ENCODE assay signal across 8 cellular contexts in the genomic region with DNA sequence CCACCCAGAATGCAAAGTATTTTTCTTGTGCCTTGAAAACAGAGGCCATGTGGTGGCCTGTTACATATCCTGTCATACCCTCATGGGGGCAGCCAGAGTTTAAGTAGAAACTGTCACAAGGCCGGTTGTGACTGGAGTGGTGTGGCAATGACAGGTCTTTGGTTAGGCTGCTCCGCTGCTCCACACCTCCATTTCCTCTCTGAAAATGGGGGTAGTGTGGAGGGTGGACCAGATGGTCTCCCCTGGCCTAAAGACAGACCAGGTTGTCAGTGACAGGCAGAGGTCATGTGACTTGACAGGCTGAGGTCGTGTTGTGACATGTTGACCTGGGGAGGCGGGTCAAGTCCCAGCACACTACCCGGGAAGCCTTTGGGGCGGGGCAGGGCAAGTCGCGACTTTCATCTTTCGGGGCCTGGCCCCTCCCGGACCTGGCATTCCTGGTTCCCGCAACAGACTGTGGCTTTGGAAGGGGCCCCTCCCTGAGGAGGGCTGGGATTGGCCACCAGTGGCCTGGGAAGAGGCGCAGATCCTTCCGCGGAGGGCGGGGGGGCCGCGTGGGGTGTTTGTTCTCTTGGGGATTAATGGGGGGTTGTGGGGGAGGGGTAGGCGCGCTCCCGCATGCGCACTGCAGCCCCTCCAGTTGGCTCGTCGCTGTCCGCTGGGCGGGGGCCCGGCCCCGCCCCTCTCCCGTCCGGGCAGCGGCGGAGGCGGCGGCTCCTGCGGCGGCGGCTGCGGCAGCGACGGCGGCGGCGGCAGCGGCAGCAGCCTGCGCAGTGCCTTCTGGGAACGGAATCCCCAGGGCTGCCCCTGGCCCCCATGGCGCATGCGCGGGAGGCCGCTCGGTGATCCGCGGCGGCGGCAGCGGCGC. TPM values are rescaled to one million over a fixed set of nuclear protein-coding genes. Genes with fewer than 3 reads are reported as not detected.
A peak's percentile ranks its signal among the peaks of the same experiment; 100 is the strongest.
DNase-seq lines count a peak whose midpoint lies in the region; ATAC-seq, FAIRE-seq and TF ChIP-seq lines count a peak whose summit lies in the region.

A gene with protein sequence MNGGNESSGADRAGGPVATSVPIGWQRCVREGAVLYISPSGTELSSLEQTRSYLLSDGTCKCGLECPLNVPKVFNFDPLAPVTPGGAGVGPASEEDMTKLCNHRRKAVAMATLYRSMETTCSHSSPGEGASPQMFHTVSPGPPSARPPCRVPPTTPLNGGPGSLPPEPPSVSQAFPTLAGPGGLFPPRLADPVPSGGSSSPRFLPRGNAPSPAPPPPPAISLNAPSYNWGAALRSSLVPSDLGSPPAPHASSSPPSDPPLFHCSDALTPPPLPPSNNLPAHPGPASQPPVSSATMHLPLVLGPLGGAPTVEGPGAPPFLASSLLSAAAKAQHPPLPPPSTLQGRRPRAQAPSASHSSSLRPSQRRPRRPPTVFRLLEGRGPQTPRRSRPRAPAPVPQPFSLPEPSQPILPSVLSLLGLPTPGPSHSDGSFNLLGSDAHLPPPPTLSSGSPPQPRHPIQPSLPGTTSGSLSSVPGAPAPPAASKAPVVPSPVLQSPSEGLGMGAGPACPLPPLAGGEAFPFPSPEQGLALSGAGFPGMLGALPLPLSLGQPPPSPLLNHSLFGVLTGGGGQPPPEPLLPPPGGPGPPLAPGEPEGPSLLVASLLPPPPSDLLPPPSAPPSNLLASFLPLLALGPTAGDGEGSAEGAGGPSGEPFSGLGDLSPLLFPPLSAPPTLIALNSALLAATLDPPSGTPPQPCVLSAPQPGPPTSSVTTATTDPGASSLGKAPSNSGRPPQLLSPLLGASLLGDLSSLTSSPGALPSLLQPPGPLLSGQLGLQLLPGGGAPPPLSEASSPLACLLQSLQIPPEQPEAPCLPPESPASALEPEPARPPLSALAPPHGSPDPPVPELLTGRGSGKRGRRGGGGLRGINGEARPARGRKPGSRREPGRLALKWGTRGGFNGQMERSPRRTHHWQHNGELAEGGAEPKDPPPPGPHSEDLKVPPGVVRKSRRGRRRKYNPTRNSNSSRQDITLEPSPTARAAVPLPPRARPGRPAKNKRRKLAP (plus strand): TSS at position 806 of the 868 bp plus-strand sequence. CDS start 1,480 bp downstream, outside the sequence.

- peak; percentile 37 for ATAC-seq in GM21515 (IDR thresholded peaks at IDR 0.05; ENCODE audit: unreplicated experiment)

- H3K36me3 ChIP-seq in HUES64 (ENCODE audit: insufficient read depth, low read length): peaks cover 28% of the 10 kb centered on the region
- peaks cover 15 to 31% of the 10 kb centered on the region in 2 donors for H3K36me3 ChIP-seq in mucosa of rectum (ENCODE audit: control insufficient read depth in 2 of 2, insufficient read depth in 2 of 2, low read length in 2 of 2)

- no peaks in the 10 kb centered on the region for H3K9me3 ChIP-seq in HUES64 (ENCODE audit: insufficient read depth, low read depth, low read length)
- no peaks in the 10 kb centered on the region for H3K9me3 ChIP-seq in mucosa of rectum (ENCODE audit: control insufficient read depth in 2 of 2, low read length in 2 of 2)

- H3K4me1 ChIP-seq in HUES64 (ENCODE audit: insufficient read depth, low read length) (peaks cover 22% of the 10 kb centered on the region; the same call in 1 of the 2 replicates), mucosa of rectum (ENCODE audit: control insufficient read depth in 2 of 2, insufficient read depth in 2 of 2, low read length in 2 of 2) (peaks cover 50 to 53% of the 10 kb centered on the region in 2 donors)

- H3K27me3 ChIP-seq in HUES64 (ENCODE audit: insufficient read depth, low read length) (no peaks in the 10 kb centered on the region), mucosa of rectum (ENCODE audit: control insufficient read depth in 2 of 2, insufficient read depth in 2 of 2, low read length in 2 of 2) (no peaks in the 10 kb centered on the region)

- FAIRE-seq in D721Med (lab: Jason Lieb, UNC): no peak

- no peak for TF ChIP-seq CTCF in D721Med (IDR thresholded peaks at IDR 0.05; ENCODE audit: insufficient read depth, missing control alignments)

- H3K9ac ChIP-seq in HUES64 (ENCODE audit: low read depth, low read length) (peak within 1 kb of the TSS; percentile 78), mucosa of rectum (ENCODE audit: low read depth in 1 of 2, low read length in 2 of 2) (peak within 1 kb of the TSS; percentile 81)

- H3K4me3 ChIP-seq in HUES64 (ENCODE audit: low read length) (peak within 1 kb of the TSS; percentile 87), mucosa of rectum (ENCODE audit: low read length in 2 of 2) (peak within 1 kb of the TSS; percentile 79 to 92)

- DNase-seq in D721Med (ENCODE audit: insufficient read length, low spot score) (peak; percentile 87), OCI-M1 (lab: John Stamatoyannopoulos, UW) (peak; percentile 96), activated T-cell treated with anti-CD3 and anti-CD28 coated beads for 24 hours (ENCODE audit: low read depth) (peak; percentile 84), epithelial cell of prostate (ENCODE audit: low read depth, low spot score) (peak; percentile 78)
- DNase-seq in stimulated activated CD8-positive, alpha-beta memory T cell treated with anti-CD3 and anti-CD28 coated beads, Interleukin-4, amount 100 ng/mL, for 48 hours: peak; percentile 91

- 1% methylated on average over 56 of the region's 56 CpGs for WGBS in HUES64

- peak within 1 kb of the TSS; percentile 96 for H3K27ac ChIP-seq in HUES64 (ENCODE audit: low read depth, low read length)
- peak within 1 kb of the TSS; percentile 98 for H3K27ac ChIP-seq in epithelial cell of prostate
- peak within 1 kb of the TSS; percentile 94 to 96 for H3K27ac ChIP-seq in mucosa of rectum (ENCODE audit: low read depth in 2 of 2, low read length in 2 of 2)

RNA-seq across cellular contexts. Expression of the gene that starts here (rescaled TPM):
- 16.4 TPM for polyA plus RNA-seq in HUES64 (2013, experiment 1 of 2)
- polyA plus RNA-seq in HUES64 (2013, experiment 2 of 2): 17.8 TPM

Comparison
In these comparisons a context has a peak if more than half of its experiments do, and no peak if none do; other contexts are left out.
1. Peak in every context shown above with its lines: DNase-seq, ATAC-seq, H3K4me3 ChIP-seq and H3K27ac ChIP-seq.